Comparison of ENCODE assay signal across 16 cellular contexts in the genomic region with DNA sequence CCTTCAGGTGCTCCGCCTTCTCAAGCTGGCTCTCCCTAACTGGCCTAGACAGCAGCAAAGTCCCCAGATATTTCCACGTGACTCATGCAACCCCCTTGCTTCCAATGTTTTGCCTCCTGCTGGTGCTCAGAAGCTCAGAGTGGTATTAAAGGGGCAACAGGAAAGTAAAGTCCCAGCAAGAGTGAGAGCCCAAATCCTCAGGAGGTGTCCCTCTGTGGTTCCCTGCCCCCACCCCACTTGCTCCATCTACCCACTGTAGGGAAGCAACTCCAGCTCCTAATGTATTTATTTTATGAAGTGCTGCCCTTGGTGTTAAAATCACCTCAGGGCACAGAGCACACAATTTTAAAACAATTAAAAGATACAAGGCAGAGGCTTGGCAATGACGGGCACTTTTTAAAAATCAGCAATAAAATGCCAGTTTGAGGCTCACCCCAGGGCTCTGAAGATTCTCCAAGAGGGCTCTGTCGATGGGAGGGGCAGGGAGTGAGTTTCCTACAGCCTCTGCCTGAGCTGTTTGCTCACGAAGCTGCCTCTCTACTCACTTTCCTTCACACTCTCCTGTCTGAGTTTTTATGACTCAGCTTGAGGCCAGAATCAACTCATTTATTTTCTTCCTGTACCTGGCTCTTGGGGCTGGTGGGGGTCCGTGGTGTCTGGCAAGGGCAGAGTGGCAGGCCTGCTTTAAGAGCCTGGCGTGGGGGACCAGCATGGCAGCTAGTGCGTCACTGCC.
DNase-seq lines count a peak whose midpoint lies in the region; ATAC-seq and TF ChIP-seq lines count a peak whose summit lies in the region.
"Had no signal": no experiment of that assay in that cellular context is flagged by ENCODE, and none has a peak within 500 bp of the region (broad histone marks: within the 10 kb centered on the region; RNA-seq: fewer than 3 reads in every experiment).

No MANE protein-coding gene starts in this region.

- peaks cover 18% of the 10 kb centered on the region for H3K4me1 Mint-ChIP-seq in activated CD4-positive, alpha-beta memory T cell treated with anti-CD3 and anti-CD28 coated beads for 36 hours (ENCODE audit: low read depth)
- peaks cover 34% of the 10 kb centered on the region for H3K4me1 Mint-ChIP-seq in activated CD4-positive, alpha-beta memory T cell treated with anti-CD3 and anti-CD28 coated beads, Interleukin-2, amount 10 ng/mL, durations not matched to agents 7 days and 5 days

- H4K20me1 ChIP-seq in Loucy (ENCODE audit: insufficient read depth, low read length, poor library complexity, severe bottlenecking): no peaks in the 10 kb centered on the region
- no peaks in the 10 kb centered on the region for H4K20me1 ChIP-seq in osteoblast (ENCODE audit: insufficient read depth, low read length)

- H3K27ac Mint-ChIP-seq in activated CD4-positive, alpha-beta memory T cell treated with anti-CD3 and anti-CD28 coated beads for 36 hours: no peak overlapping the region
- no peak overlapping the region for H3K27ac Mint-ChIP-seq in activated CD4-positive, alpha-beta memory T cell treated with anti-CD3 and anti-CD28 coated beads, Interleukin-2, amount 10 ng/mL, durations not matched to agents 7 days and 5 days
- H3K27ac Mint-ChIP-seq: progenitor cell of endocrine pancreas had no signal

- peaks cover 6% of the 10 kb centered on the region for H3K36me3 Mint-ChIP-seq in activated CD4-positive, alpha-beta memory T cell treated with anti-CD3 and anti-CD28 coated beads for 36 hours
- peaks cover 8% of the 10 kb centered on the region for H3K36me3 Mint-ChIP-seq in activated CD4-positive, alpha-beta memory T cell treated with anti-CD3 and anti-CD28 coated beads, Interleukin-2, amount 10 ng/mL, durations not matched to agents 7 days and 5 days (ENCODE audit: low read depth)

- H3K9me2 ChIP-seq in Loucy (replicated peaks; ENCODE audit: low read depth, low read length): no peaks in the 10 kb centered on the region

- H2AFZ ChIP-seq in Loucy (ENCODE audit: low read length) (peak overlapping the region; percentile 44; the same call in 1 of the 2 replicates), osteoblast (ENCODE audit: low read length) (peak overlapping the region; percentile 53)

- H3K36me3 ChIP-seq in Loucy (ENCODE audit: insufficient read depth, low read length) (no peaks in the 10 kb centered on the region), brain microvascular endothelial cell (replicated peaks) (no peaks in the 10 kb centered on the region), osteoblast (ENCODE audit: insufficient read depth, low read length) (no peaks in the 10 kb centered on the region)
- H3K36me3 ChIP-seq: upper lobe of left lung had no signal

- no peak overlapping the region for H3K4me3 Mint-ChIP-seq in activated CD4-positive, alpha-beta memory T cell treated with anti-CD3 and anti-CD28 coated beads for 36 hours
- H3K4me3 Mint-ChIP-seq in activated CD4-positive, alpha-beta memory T cell treated with anti-CD3 and anti-CD28 coated beads, Interleukin-2, amount 10 ng/mL, durations not matched to agents 7 days and 5 days: no peak overlapping the region
- H3K4me3 Mint-ChIP-seq: activated T-cell treated with anti-CD3 and anti-CD28 coated beads, Interleukin-2, amount 50 U/mL, for 4 hours had no signal

- in situ Hi-C loops in brain microvascular endothelial cell (cut with HindIII; ENCODE audit: low pct_ligation_motif_present, low sequenced_read_pairs): no loop called here

- peaks cover 19% of the 10 kb centered on the region for H3K9me3 Mint-ChIP-seq in activated CD4-positive, alpha-beta memory T cell treated with anti-CD3 and anti-CD28 coated beads for 36 hours
- H3K9me3 Mint-ChIP-seq in activated CD4-positive, alpha-beta memory T cell treated with anti-CD3 and anti-CD28 coated beads, Interleukin-2, amount 10 ng/mL, durations not matched to agents 7 days and 5 days: peaks cover 19% of the 10 kb centered on the region

- H3K4me1 ChIP-seq in Loucy (ENCODE audit: insufficient read depth, low read length, poor library complexity, severe bottlenecking) (peaks cover 12% of the 10 kb centered on the region), osteoblast (ENCODE audit: insufficient read depth, low read length) (peaks cover 17% of the 10 kb centered on the region)

- peak overlapping the region; percentile 13 for H3K4me2 ChIP-seq in Loucy (ENCODE audit: low read depth, low read length, poor library complexity, severe bottlenecking)
- no peak overlapping the region for H3K4me2 ChIP-seq in osteoblast (ENCODE audit: insufficient read depth, low read length)

- no peak overlapping the region for H3K27ac ChIP-seq in brain microvascular endothelial cell
- no peak overlapping the region for H3K27ac ChIP-seq in osteoblast (ENCODE audit: low read depth, low read length)
- H3K27ac ChIP-seq: upper lobe of left lung had no signal

- POLR2A ChIA-PET in activated CD4-positive, alpha-beta memory T cell treated with anti-CD3 and anti-CD28 coated beads for 36 hours (lab: Charles Lee): no interaction called here
- POLR2A ChIA-PET in activated CD4-positive, alpha-beta memory T cell treated with anti-CD3 and anti-CD28 coated beads, Interleukin-2, amount 10 ng/mL, durations not matched to agents 7 days and 5 days (lab: Charles Lee): interaction anchor here (0.7 to 1.2 kb wide), 2 partner anchors 21 to 519 kb away, joined by 3 read pairs; no protein-coding TSS in a partner anchor

- CTCF ChIA-PET in activated CD4-positive, alpha-beta memory T cell treated with anti-CD3 and anti-CD28 coated beads for 36 hours (lab: Charles Lee): interaction anchor here (0.9 to 1.4 kb wide), 5 partner anchors 14 to 640 kb away, joined by 3 to 9 read pairs (median 4); no protein-coding TSS in a partner anchor
- CTCF ChIA-PET in activated CD4-positive, alpha-beta memory T cell treated with anti-CD3 and anti-CD28 coated beads, Interleukin-2, amount 10 ng/mL, durations not matched to agents 7 days and 5 days (lab: Charles Lee): interaction anchor here (1.4 to 1.9 kb wide), 2 partner anchors 16 to 231 kb away, joined by 3 to 6 read pairs; no protein-coding TSS in a partner anchor

- H3K9me3 ChIP-seq in Loucy (ENCODE audit: insufficient read depth, low read depth, low read length) (peaks cover 14% of the 10 kb centered on the region; the same call in 1 of the 2 replicates), osteoblast (ENCODE audit: low read depth, low read length) (no peaks in the 10 kb centered on the region)

- ATAC-seq in GM18511 (IDR thresholded peaks at IDR 0.05; ENCODE audit: unreplicated experiment): no peak
- ATAC-seq in activated CD4-positive, CD25-positive, alpha-beta regulatory T cell treated with anti-CD3 and anti-CD28 coated beads, Interleukin-2, amount 50 U/mL, for 24 hours: no peak
- ATAC-seq: activated T-cell treated with anti-CD3 and anti-CD28 coated beads, Interleukin-2, amount 50 U/mL, for 4 hours; K562 had no signal

- H3K4me3 ChIP-seq in Loucy (ENCODE audit: low read length, poor library complexity, severe bottlenecking) (no peak overlapping the region), brain microvascular endothelial cell (ENCODE audit: low read depth, low read length) (no peak overlapping the region), osteoblast (ENCODE audit: insufficient read depth, low read length) (no peak overlapping the region)
- H3K4me3 ChIP-seq: K562, upper lobe of left lung had no signal

- TF ChIP-seq CTCF in Loucy (conservative IDR thresholded peaks at IDR 0.05; ENCODE audit: low read length) (no peak), brain microvascular endothelial cell (IDR thresholded peaks at IDR 0.05; ENCODE audit: low read depth, low read length, missing control alignments) (peak; percentile 15), osteoblast (IDR thresholded peaks at IDR 0.05; ENCODE audit: extremely low read depth, low read depth, low read length) (no peak)

- no peak overlapping the region for H3K9ac ChIP-seq in Loucy (ENCODE audit: low read depth, low read length, poor library complexity, severe bottlenecking)

- peak; percentile 22 for DNase-seq in activated CD4-positive, alpha-beta memory T cell treated with anti-CD3 and anti-CD28 coated beads for 36 hours
- no peak for DNase-seq in activated CD4-positive, alpha-beta memory T cell treated with anti-CD3 and anti-CD28 coated beads, Interleukin-2, amount 10 ng/mL, durations not matched to agents 7 days and 5 days
- peak; percentile 34 for DNase-seq in brain microvascular endothelial cell
- DNase-seq in osteoblast (ENCODE audit: insufficient read length, low spot score, missing footprints): peak; percentile 52
- no peak for DNase-seq in activated naive CD4-positive, alpha-beta T cell treated with Interleukin-2 at 50 U/mL for 16 hours
- DNase-seq: activated T-cell treated with anti-CD3 and anti-CD28 coated beads, Interleukin-2, amount 50 U/mL, for 4 hours; anterior cingulate cortex; NCI-H1930; stimulated activated CD4-positive, alpha-beta T cell treated with anti-CD3 and anti-CD28 coated beads, Interleukin-1b, Interleukin-23, amount 100 ng/mL, for 48 hours; stimulated activated CD8-positive, alpha-beta memory T cell treated with anti-CD3 and anti-CD28 coated beads, Interleukin-4, amount 100 ng/mL, for 48 hours; upper lobe of left lung had no signal

- peaks cover 4% of the 10 kb centered on the region for H3K27me3 Mint-ChIP-seq in activated CD4-positive, alpha-beta memory T cell treated with anti-CD3 and anti-CD28 coated beads for 36 hours
- peaks cover 3% of the 10 kb centered on the region for H3K27me3 Mint-ChIP-seq in activated CD4-positive, alpha-beta memory T cell treated with anti-CD3 and anti-CD28 coated beads, Interleukin-2, amount 10 ng/mL, durations not matched to agents 7 days and 5 days

- H3F3A ChIP-seq in Loucy (ENCODE audit: low read depth): peaks cover 9% of the 10 kb centered on the region; the same call in 1 of the 2 replicates

- H3K79me2 ChIP-seq in Loucy (ENCODE audit: insufficient read depth, low read length): no peaks in the 10 kb centered on the region
- H3K79me2 ChIP-seq in osteoblast (ENCODE audit: insufficient read depth, low read length): no peaks in the 10 kb centered on the region

- no peaks in the 10 kb centered on the region for H3K27me3 ChIP-seq in Loucy (ENCODE audit: insufficient read depth, low read length, poor library complexity, severe bottlenecking)
- no peaks in the 10 kb centered on the region for H3K27me3 ChIP-seq in brain microvascular endothelial cell (replicated peaks)
- no peaks in the 10 kb centered on the region for H3K27me3 ChIP-seq in osteoblast (ENCODE audit: insufficient read depth, low read length)
- H3K27me3 ChIP-seq: upper lobe of left lung had no signal

- intact Hi-C loops in activated CD4-positive, alpha-beta memory T cell treated with anti-CD3 and anti-CD28 coated beads for 36 hours (cut with micrococcal nuclease): no loop called here

Comparison
In these comparisons a context has a peak if more than half of its experiments do, and no peak if none do; other contexts are left out.
1. DNase-seq: peak in activated CD4-positive, alpha-beta memory T cell treated with anti-CD3 and anti-CD28 coated beads for 36 hours (single experiment), brain microvascular endothelial cell (single experiment) and osteoblast (single experiment); none in activated CD4-positive, alpha-beta memory T cell treated with anti-CD3 and anti-CD28 coated beads, Interleukin-2, amount 10 ng/mL, durations not matched to agents 7 days and 5 days (single experiment) and activated naive CD4-positive, alpha-beta T cell treated with Interleukin-2 at 50 U/mL for 16 hours (single experiment).